In genomic region chr2:40346535-40347354, GRCh38 we compare ENCODE assay signal across 10 cellular contexts.
A peak's percentile ranks its signal among the peaks of the same experiment; 100 is the strongest.
DNase-seq lines count a peak whose midpoint lies in the region; ATAC-seq and TF ChIP-seq lines count a peak whose summit lies in the region.
"Had no signal": no experiment of that assay in that cellular context is flagged by ENCODE, and none has a peak within 500 bp of the region (broad histone marks: within the 10 kb centered on the region; RNA-seq: fewer than 3 reads in every experiment).

No MANE protein-coding gene starts in this region.

- POLR2A ChIA-PET in AG04449 (lab: Yijun Ruan, JAX) = interaction anchor here (1.2 kb wide), 1 partner anchor 105 kb away, joined by 5 read pairs; the partner anchor contains the start of gene SLC8A1
- POLR2A ChIA-PET in activated CD4-positive, alpha-beta memory T cell treated with anti-CD3 and anti-CD28 coated beads, Interleukin-2, amount 10 ng/mL, durations not matched to agents 7 days and 5 days (lab: Charles Lee) = no interaction called here

- no peaks in the 10 kb centered on the region for H3K9me3 Mint-ChIP-seq in activated CD4-positive, alpha-beta memory T cell treated with anti-CD3 and anti-CD28 coated beads, Interleukin-2, amount 10 ng/mL, durations not matched to agents 7 days and 5 days
- H3K9me3 Mint-ChIP-seq: activated naive CD4-positive, alpha-beta T cell treated with anti-CD3 and anti-CD28 coated beads, Interleukin-2, amount 50 U/mL, for 72 hours had no signal

- no peak overlapping the region for H3K4me3 ChIP-seq in AG04449 (ENCODE audit: low read depth, low read length)

- no peak overlapping the region for H3K4me3 Mint-ChIP-seq in activated CD4-positive, alpha-beta memory T cell treated with anti-CD3 and anti-CD28 coated beads, Interleukin-2, amount 10 ng/mL, durations not matched to agents 7 days and 5 days

- TF ChIP-seq CTCF in AG04449 (IDR thresholded peaks at IDR 0.05; ENCODE audit: insufficient read depth, low read length, missing control alignments) = no peak

- no peaks in the 10 kb centered on the region for H3K4me1 Mint-ChIP-seq in activated CD4-positive, alpha-beta memory T cell treated with anti-CD3 and anti-CD28 coated beads, Interleukin-2, amount 10 ng/mL, durations not matched to agents 7 days and 5 days

- CTCF ChIA-PET in AG04449 (lab: Yijun Ruan, JAX) = interaction anchor here (0.6 kb wide), 1 partner anchor 13 kb away, joined by 3 read pairs; no protein-coding TSS in a partner anchor
- CTCF ChIA-PET in activated CD4-positive, alpha-beta memory T cell treated with anti-CD3 and anti-CD28 coated beads, Interleukin-2, amount 10 ng/mL, durations not matched to agents 7 days and 5 days (lab: Charles Lee) = no interaction called here

- H3K27me3 Mint-ChIP-seq in activated CD4-positive, alpha-beta memory T cell treated with anti-CD3 and anti-CD28 coated beads, Interleukin-2, amount 10 ng/mL, durations not matched to agents 7 days and 5 days = no peaks in the 10 kb centered on the region

- DNase-seq in AG04449 (ENCODE audit: low read depth, low spot score) = peak; percentile 60
- peak; percentile 35 to 45 for DNase-seq in NOMO-1 (lab: John Stamatoyannopoulos, UW; ENCODE audit: unreplicated experiment in 2 of 2)
- peak; percentile 53 for DNase-seq in iris pigment epithelial cell (ENCODE audit: low read depth)
- DNase-seq in activated CD4-positive, alpha-beta memory T cell treated with anti-CD3 and anti-CD28 coated beads, Interleukin-2, amount 10 ng/mL, durations not matched to agents 7 days and 5 days = no peak
- no peak for DNase-seq in NCI-H226
- no peak for DNase-seq in H4 (ENCODE audit: low spot score)
- DNase-seq: NCI-H524 had no signal

- no peak overlapping the region for H3K27ac Mint-ChIP-seq in activated CD4-positive, alpha-beta memory T cell treated with anti-CD3 and anti-CD28 coated beads, Interleukin-2, amount 10 ng/mL, durations not matched to agents 7 days and 5 days
- H3K27ac Mint-ChIP-seq: activated naive CD4-positive, alpha-beta T cell treated with anti-CD3 and anti-CD28 coated beads, Interleukin-2, amount 50 U/mL, for 72 hours had no signal

- ATAC-seq in GM21367 (IDR thresholded peaks at IDR 0.05; ENCODE audit: unreplicated experiment) = peak; percentile 57
- ATAC-seq in GM18520 (IDR thresholded peaks at IDR 0.05; ENCODE audit: unreplicated experiment) = no peak
- ATAC-seq: activated naive CD4-positive, alpha-beta T cell treated with anti-CD3 and anti-CD28 coated beads, Interleukin-2, amount 50 U/mL, for 72 hours had no signal

- no peaks in the 10 kb centered on the region for H3K36me3 Mint-ChIP-seq in activated CD4-positive, alpha-beta memory T cell treated with anti-CD3 and anti-CD28 coated beads, Interleukin-2, amount 10 ng/mL, durations not matched to agents 7 days and 5 days (ENCODE audit: low read depth)
- H3K36me3 Mint-ChIP-seq: activated naive CD4-positive, alpha-beta T cell treated with anti-CD3 and anti-CD28 coated beads, Interleukin-2, amount 50 U/mL, for 72 hours had no signal

Comparison
In these comparisons a context has a peak if more than half of its experiments do, and no peak if none do; other contexts are left out.
1. DNase-seq: peak in AG04449 (single experiment), NOMO-1 (2 of 2) and iris pigment epithelial cell (single experiment); none in activated CD4-positive, alpha-beta memory T cell treated with anti-CD3 and anti-CD28 coated beads, Interleukin-2, amount 10 ng/mL, durations not matched to agents 7 days and 5 days (single experiment), NCI-H226 (single experiment) and H4 (single experiment).